Comparison of ENCODE assay signal across 11 cellular contexts in genomic region chr16:4021070-4021779, GRCh38.
DNase-seq lines count a peak whose midpoint lies in the region; ATAC-seq and TF ChIP-seq lines count a peak whose summit lies in the region.
"Had no signal": no experiment of that assay in that cellular context is flagged by ENCODE, and none has a peak within 500 bp of the region (broad histone marks: within the 10 kb centered on the region; RNA-seq: fewer than 3 reads in every experiment).

No MANE protein-coding gene starts in this region.

- no peaks in the 10 kb centered on the region for H3K9me3 ChIP-seq in lower lobe of right lung

- peaks cover 15% of the 10 kb centered on the region for H3K4me1 Mint-ChIP-seq in WTC11

- H3K4me3 Mint-ChIP-seq in WTC11, result no peak overlapping the region
- H3K4me3 Mint-ChIP-seq: CD4-positive, CD25-positive, alpha-beta regulatory T cell had no signal

- H3K36me3 ChIP-seq in lower lobe of right lung, result no peaks in the 10 kb centered on the region

- H3K27me3 ChIP-seq in lower lobe of right lung (ENCODE audit: low read depth), result no peaks in the 10 kb centered on the region

- H3K27ac ChIP-seq in lower lobe of right lung, result no peak overlapping the region

- in situ Hi-C loops in Caki2 (cut with HindIII; ENCODE audit: low pct_unique_long_range_greater_than_20kb, low sequenced_read_pairs), result no loop called here

- no peaks in the 10 kb centered on the region for H3K36me3 Mint-ChIP-seq in WTC11
- H3K36me3 Mint-ChIP-seq: CD4-positive, CD25-positive, alpha-beta regulatory T cell had no signal

- POLR2A ChIA-PET in WTC11 (lab: Charles Lee), result interaction anchor here (0.6 kb wide), 1 partner anchor 233 kb away, joined by 3 read pairs; no protein-coding TSS in a partner anchor

- DNase-seq in Caki2 (ENCODE audit: low read depth), result peak; percentile 62
- peak; percentile 73 to 91 (median 77) for DNase-seq in NCI-H1417 (lab: John Stamatoyannopoulos, UW)
- no peak for DNase-seq in WTC11 (ENCODE audit: low spot score)
- peak; percentile 86 for DNase-seq in lower lobe of right lung
- DNase-seq in RPMI8226, result no peak
- DNase-seq in RKO (ENCODE audit: low spot score), result no peak
- DNase-seq in HuH-7.5 (ENCODE audit: low spot score), result no peak
- DNase-seq: CD4-positive, CD25-positive, alpha-beta regulatory T cell; effector memory CD4-positive, alpha-beta T cell had no signal

- no peaks in the 10 kb centered on the region for H3K9me3 Mint-ChIP-seq in WTC11
- H3K9me3 Mint-ChIP-seq: activated T-helper 2 cell treated with anti-CD3 and anti-CD28 coated beads, Interferon-gamma antibody, Interleukin-2, Interleukin-4, amounts not matched to agents 10 μg/mL and 5 μg/mL and 100 μg/mL, durations not matched to agents 14 hours and 24 hours and 36 hours had no signal

- ATAC-seq in WTC11 (no peak; the same call in 1 of the 2 replicates), lower lobe of right lung (peak; percentile 91 to 94), HG02588 (IDR thresholded peaks at IDR 0.05; ENCODE audit: unreplicated experiment) (no peak)

- peaks cover 40% of the 10 kb centered on the region for H3K4me1 ChIP-seq in lower lobe of right lung

- intact Hi-C loops in lower lobe of right lung (cut with DNase I), result no loop called here

- no peak overlapping the region for H3K4me3 ChIP-seq in lower lobe of right lung

- no peak for TF ChIP-seq CTCF in WTC11 (IDR thresholded peaks at IDR 0.05)
- no peak for TF ChIP-seq CTCF in lower lobe of right lung (IDR thresholded peaks at IDR 0.05)

- CTCF ChIA-PET in WTC11 (lab: Charles Lee), result no interaction called here

- H3K27ac Mint-ChIP-seq in WTC11, result no peak overlapping the region
- H3K27ac Mint-ChIP-seq: activated T-helper 2 cell treated with anti-CD3 and anti-CD28 coated beads, Interferon-gamma antibody, Interleukin-2, Interleukin-4, amounts not matched to agents 10 μg/mL and 5 μg/mL and 100 μg/mL, durations not matched to agents 14 hours and 24 hours and 36 hours had no signal

- no peaks in the 10 kb centered on the region for H3K27me3 Mint-ChIP-seq in WTC11 (ENCODE audit: low read depth)
- H3K27me3 Mint-ChIP-seq: CD4-positive, CD25-positive, alpha-beta regulatory T cell had no signal

TF ChIP-seq in WTC11, 78 proteins besides CTCF, POLR2A, EP300 and RAD21:
- TF ChIP-seq GABPB1 (CRISPR knock-in tag; IDR thresholded peaks at IDR 0.05) (0 out of 2 replicates have a peak, but pooled peaks have one; percentile 16), RELA (CRISPR knock-in tag; IDR thresholded peaks at IDR 0.05; ENCODE audit: borderline replicate concordance) (no peak)

Comparison
In these comparisons a context has a peak if more than half of its experiments do, and no peak if none do; other contexts are left out.
1. DNase-seq: peak in Caki2 (single experiment), NCI-H1417 (3 of 3) and lower lobe of right lung (single experiment); none in WTC11 (single experiment), RPMI8226 (single experiment), RKO (single experiment) and HuH-7.5 (single experiment).
2. ATAC-seq: peak in lower lobe of right lung (2 of 2); none in WTC11 (single experiment) and HG02588 (single experiment).